ENCODE assay signal across 9 cellular contexts in the genomic region with DNA sequence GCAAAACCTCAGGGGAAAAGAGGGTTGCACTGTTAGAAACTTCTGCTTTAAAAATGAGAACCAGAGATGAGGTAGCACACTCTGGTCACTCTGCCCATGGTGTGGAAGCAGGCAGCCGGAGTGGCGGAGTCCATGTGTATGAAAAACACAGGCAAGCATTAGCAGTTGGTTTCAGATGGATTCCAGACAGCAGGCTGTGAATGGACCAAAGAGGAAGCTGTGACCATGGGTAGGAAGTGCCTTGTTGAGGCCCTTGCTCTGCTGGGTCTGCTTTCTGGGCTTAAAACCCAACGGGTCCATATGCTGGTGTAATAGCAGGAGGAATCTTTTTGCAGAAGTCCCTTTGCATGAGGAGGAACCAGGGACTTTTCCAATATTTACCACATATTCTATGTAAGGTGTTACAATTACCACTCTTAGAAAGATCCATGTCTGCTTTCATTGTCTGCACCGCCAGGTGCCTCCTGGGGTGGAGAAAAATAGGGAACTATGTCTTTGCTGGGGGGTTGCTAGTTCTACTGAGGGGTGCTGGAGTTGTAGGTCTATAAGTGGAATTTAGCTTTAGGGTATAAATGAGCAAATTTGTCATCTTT.
A peak's percentile ranks its signal among the peaks of the same experiment; 100 is the strongest.
DNase-seq lines count a peak whose midpoint lies in the region; ATAC-seq lines count a peak whose summit lies in the region.
"Had no signal": no experiment of that assay in that cellular context is flagged by ENCODE, and none has a peak within 500 bp of the region (broad histone marks: within the 10 kb centered on the region; RNA-seq: fewer than 3 reads in every experiment).

No MANE protein-coding gene starts in this region.

- no peak overlapping the region for H3K4me3 ChIP-seq in effector memory CD4-positive, alpha-beta T cell (ENCODE audit: insufficient read depth, low read depth, low read length, poor library complexity, severe bottlenecking)
- H3K4me3 ChIP-seq: body of pancreas had no signal

- H3K27me3 ChIP-seq in effector memory CD4-positive, alpha-beta T cell (replicated peaks; ENCODE audit: control insufficient read depth, insufficient read depth, low read length, poor library complexity, severe bottlenecking): no peaks in the 10 kb centered on the region
- H3K27me3 ChIP-seq: body of pancreas had no signal

- no peaks in the 10 kb centered on the region for H3K9me3 Mint-ChIP-seq in activated CD4-positive, alpha-beta T cell treated with anti-CD3 and anti-CD28 coated beads, Interleukin-2, amount 10 ng/mL, durations not matched to agents 24 days and 14 days
- no peaks in the 10 kb centered on the region for H3K9me3 Mint-ChIP-seq in stimulated activated naive B cell treated with anti-CD40 and anti-IgM and Interleukin-4, amounts not matched to agents 10 μg/mL and 1 μg/mL and 100 μg/mL, for 72 hours

- no peaks in the 10 kb centered on the region for H3K36me3 ChIP-seq in effector memory CD4-positive, alpha-beta T cell (ENCODE audit: control insufficient read depth, insufficient read depth, low read length)

- H3K4me3 Mint-ChIP-seq in activated CD4-positive, alpha-beta T cell treated with anti-CD3 and anti-CD28 coated beads, Interleukin-2, amount 10 ng/mL, durations not matched to agents 24 days and 14 days: peak overlapping the region; percentile 44
- H3K4me3 Mint-ChIP-seq in stimulated activated naive B cell treated with anti-CD40 and anti-IgM and Interleukin-4, amounts not matched to agents 10 μg/mL and 1 μg/mL and 100 μg/mL, for 72 hours: no peak overlapping the region

- H3K27ac ChIP-seq in effector memory CD4-positive, alpha-beta T cell (ENCODE audit: insufficient read depth, low read length, poor library complexity, severe bottlenecking): peak overlapping the region; percentile 53

- ATAC-seq in HG03565 (IDR thresholded peaks at IDR 0.05; ENCODE audit: unreplicated experiment): peak; percentile 17
- peak; percentile 51 to 54 for ATAC-seq in stimulated activated naive B cell treated with anti-CD40 and anti-IgM and Interleukin-4, amounts not matched to agents 10 μg/mL and 1 μg/mL and 100 μg/mL, for 72 hours (replicated peaks)
- ATAC-seq: body of pancreas had no signal

- H3K27me3 Mint-ChIP-seq in activated CD4-positive, alpha-beta T cell treated with anti-CD3 and anti-CD28 coated beads, Interleukin-2, amount 10 ng/mL, durations not matched to agents 24 days and 14 days: no peaks in the 10 kb centered on the region
- no peaks in the 10 kb centered on the region for H3K27me3 Mint-ChIP-seq in stimulated activated naive B cell treated with anti-CD40 and anti-IgM and Interleukin-4, amounts not matched to agents 10 μg/mL and 1 μg/mL and 100 μg/mL, for 72 hours

- H3K9me3 ChIP-seq in effector memory CD4-positive, alpha-beta T cell (ENCODE audit: control insufficient read depth, low read length): no peaks in the 10 kb centered on the region
- H3K9me3 ChIP-seq: body of pancreas had no signal

- H3K4me1 ChIP-seq in effector memory CD4-positive, alpha-beta T cell (ENCODE audit: control insufficient read depth, insufficient read depth, low read length, poor library complexity, severe bottlenecking): peaks cover 26% of the 10 kb centered on the region

- H3K4me1 Mint-ChIP-seq in activated CD4-positive, alpha-beta T cell treated with anti-CD3 and anti-CD28 coated beads, Interleukin-2, amount 10 ng/mL, durations not matched to agents 24 days and 14 days: peaks cover 74% of the 10 kb centered on the region
- H3K4me1 Mint-ChIP-seq in stimulated activated naive B cell treated with anti-CD40 and anti-IgM and Interleukin-4, amounts not matched to agents 10 μg/mL and 1 μg/mL and 100 μg/mL, for 72 hours: peaks cover 12 to 28% of the 10 kb centered on the region in 2 donors

- DNase-seq in activated CD4-positive, alpha-beta T cell treated with anti-CD3 and anti-CD28 coated beads, Interleukin-2, amount 10 ng/mL, durations not matched to agents 24 days and 14 days: peak; percentile 66
- no peak for DNase-seq in activated CD4-positive, alpha-beta T cell treated with anti-CD3 and anti-CD28 coated beads, Interleukin-2, amount 50 U/mL, for 48 hours
- no peak for DNase-seq in effector memory CD4-positive, alpha-beta T cell
- peak; percentile 6 for DNase-seq in stimulated activated naive B cell treated with anti-CD40 and anti-IgM and Interleukin-4, amounts not matched to agents 10 μg/mL and 1 μg/mL and 100 μg/mL, for 72 hours
- DNase-seq in NCI-H1092 (lab: John Stamatoyannopoulos, UW) (no peak), NCI-H2196 (lab: John Stamatoyannopoulos, UW; ENCODE audit: unreplicated experiment) (no peak), NCI-H510A (lab: John Stamatoyannopoulos, UW) (no peak)

- H3K27ac Mint-ChIP-seq in activated CD4-positive, alpha-beta T cell treated with anti-CD3 and anti-CD28 coated beads, Interleukin-2, amount 10 ng/mL, durations not matched to agents 24 days and 14 days: peak overlapping the region; percentile 92
- peak overlapping the region; percentile 32 for H3K27ac Mint-ChIP-seq in stimulated activated naive B cell treated with anti-CD40 and anti-IgM and Interleukin-4, amounts not matched to agents 10 μg/mL and 1 μg/mL and 100 μg/mL, for 72 hours

- intact Hi-C loops in activated CD4-positive, alpha-beta T cell treated with anti-CD3 and anti-CD28 coated beads, Interleukin-2, amount 10 ng/mL, durations not matched to agents 24 days and 14 days (cut with micrococcal nuclease): loop anchor here (1.0 to 2.0 kb wide), 3 partner anchors 8 to 173 kb away; partner anchors contain the start of gene IL6ST

- peaks cover 3% of the 10 kb centered on the region for H3K36me3 Mint-ChIP-seq in activated CD4-positive, alpha-beta T cell treated with anti-CD3 and anti-CD28 coated beads, Interleukin-2, amount 10 ng/mL, durations not matched to agents 24 days and 14 days (ENCODE audit: low read depth)
- H3K36me3 Mint-ChIP-seq in stimulated activated naive B cell treated with anti-CD40 and anti-IgM and Interleukin-4, amounts not matched to agents 10 μg/mL and 1 μg/mL and 100 μg/mL, for 72 hours: no peaks in the 10 kb centered on the region

Comparison
In these comparisons a context has a peak if more than half of its experiments do, and no peak if none do; other contexts are left out.
1. DNase-seq: peak in activated CD4-positive, alpha-beta T cell treated with anti-CD3 and anti-CD28 coated beads, Interleukin-2, amount 10 ng/mL, durations not matched to agents 24 days and 14 days (single experiment) and stimulated activated naive B cell treated with anti-CD40 and anti-IgM and Interleukin-4, amounts not matched to agents 10 μg/mL and 1 μg/mL and 100 μg/mL, for 72 hours (single experiment); none in activated CD4-positive, alpha-beta T cell treated with anti-CD3 and anti-CD28 coated beads, Interleukin-2, amount 50 U/mL, for 48 hours (0 of 2), effector memory CD4-positive, alpha-beta T cell (0 of 3), NCI-H1092 (single experiment), NCI-H2196 (single experiment) and NCI-H510A (single experiment).